Comparison of ENCODE assay signal across 1 cellular context in the genomic region with DNA sequence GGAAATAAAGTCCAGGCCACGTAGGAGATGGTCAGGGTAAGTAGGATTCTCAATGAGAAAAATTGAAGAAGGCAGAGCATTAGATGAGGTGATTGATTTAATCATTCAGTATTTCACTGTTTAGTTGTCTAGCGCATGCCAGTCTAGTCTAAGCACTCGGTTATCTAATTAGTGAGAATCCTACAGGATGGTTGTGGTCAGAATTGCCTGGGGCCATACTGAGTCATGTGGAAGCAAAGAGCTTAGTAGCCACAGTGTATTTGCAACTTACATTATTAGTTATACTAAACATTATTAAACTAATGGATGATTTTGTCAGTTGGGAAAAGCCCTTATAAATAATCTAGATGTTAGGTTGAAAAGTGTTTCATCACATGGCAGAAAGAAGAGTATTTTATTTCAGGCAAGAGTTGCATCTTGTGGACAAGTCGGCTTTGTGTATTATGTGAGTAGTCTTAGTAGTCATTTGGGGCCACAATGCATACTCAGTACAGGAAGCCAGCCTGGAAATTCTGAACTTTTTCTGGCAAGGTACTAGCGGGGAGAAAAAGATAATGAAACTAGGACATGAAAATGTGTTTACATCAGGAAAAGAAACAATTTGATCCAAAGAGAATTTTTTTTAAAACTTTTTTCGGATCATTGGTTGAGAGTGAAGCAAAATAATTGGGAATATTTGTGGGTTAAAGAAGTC.
TF ChIP-seq lines count a peak whose summit lies in the region.

No MANE protein-coding gene starts in this region.

TF ChIP-seq in A549, 52 proteins besides CTCF, POLR2A, EP300 and RAD21 (continued from another document):
- TF ChIP-seq HMGXB4 (CRISPR knock-in tag; IDR thresholded peaks at IDR 0.05; ENCODE audit: borderline replicate concordance), result no peak
- TF ChIP-seq MAZ (IDR thresholded peaks at IDR 0.05; ENCODE audit: borderline replicate concordance, low read depth, low read length), result no peak
- no peak for TF ChIP-seq MAFK (IDR thresholded peaks at IDR 0.05; ENCODE audit: partially characterized antibody)
- TF ChIP-seq ZFP36 (IDR thresholded peaks at IDR 0.05; ENCODE audit: borderline replicate concordance, partially characterized antibody), result no peak
- TF ChIP-seq TFCP2L1 (CRISPR knock-in tag; IDR thresholded peaks at IDR 0.05), result no peak
- no peak for TF ChIP-seq MAX (IDR thresholded peaks at IDR 0.05)
- no peak for TF ChIP-seq HOXA7 (CRISPR knock-in tag; IDR thresholded peaks at IDR 0.05)
- TF ChIP-seq FOSL2 (IDR thresholded peaks at IDR 0.05), result no peak
- TF ChIP-seq FOSL2 (CRISPR knock-in tag; IDR thresholded peaks at IDR 0.05), result no peak
- TF ChIP-seq NR3C1 (IDR thresholded peaks at IDR 0.05), result no peak
- no peak for TF ChIP-seq FOXS1 (CRISPR knock-in tag; IDR thresholded peaks at IDR 0.05)
- TF ChIP-seq HES2 (IDR thresholded peaks at IDR 0.05), result no peak
